ENCODE assay signal across 8 cellular contexts in genomic region chrX:52990011-52990631, GRCh38. TPM values are rescaled to one million over a fixed set of nuclear protein-coding genes. Genes with fewer than 3 reads are reported as not detected.
DNase-seq lines count a peak whose midpoint lies in the region; ATAC-seq, FAIRE-seq and TF ChIP-seq lines count a peak whose summit lies in the region.
"Not testable (repeated sequence)": the region's sequence is repeated elsewhere in the genome, so short reads cannot be mapped to it uniquely, and the experiment has no call there.

No MANE protein-coding gene starts in this region.

- DNase-seq in GM12892 (ENCODE audit: insufficient read length), result peak; percentile 50
- DNase-seq in NCI-H1092 treated with DMSO at 0.1 percent for 48 hours (lab: John Stamatoyannopoulos, UW), result peak; percentile 11
- peak; percentile 36 for DNase-seq in T-helper 9 cell
- DNase-seq in activated naive CD8-positive, alpha-beta T cell treated with anti-CD3 and anti-CD28 coated beads, Interleukin-2, amount 50 U/mL, for 16 hours (ENCODE audit: low read depth, low spot score), result peak; percentile 14
- DNase-seq in cardiac muscle cell (ENCODE audit: low read depth in 1 of 2, low spot score in 1 of 2), result peak; percentile 53 to 73
- peak; percentile 18 for DNase-seq in progenitor cell of endocrine pancreas (ENCODE audit: low spot score, unreplicated experiment)
- peak; percentile 36 to 43 for DNase-seq in uterus

- not testable (repeated sequence) for H3K4me3 ChIP-seq in cardiac muscle cell, uterus

- intact Hi-C loops in uterus (cut with DNase I; ENCODE audit: low total_unique reads), result not testable (repeated sequence)

- peak; percentile 86 for ATAC-seq in HG02610 (IDR thresholded peaks at IDR 0.05; ENCODE audit: unreplicated experiment)

- not testable (repeated sequence) for H3K9me3 Mint-ChIP-seq in progenitor cell of endocrine pancreas (ENCODE audit: low read depth)

- not testable (repeated sequence) for H3K27ac ChIP-seq in cardiac muscle cell
- peak overlapping the region in 1 of 2 donors; percentile 7 for H3K27ac ChIP-seq in uterus

- not testable (repeated sequence) for TF ChIP-seq POLR2A in GM12892 (IDR thresholded peaks at IDR 0.05; ENCODE audit: low read depth, low read length); uterus (IDR thresholded peaks at IDR 0.05)

- H3K27me3 Mint-ChIP-seq in progenitor cell of endocrine pancreas, result not testable (repeated sequence)

- not testable (repeated sequence) for H3K36me3 ChIP-seq in cardiac muscle cell, uterus

- not testable (repeated sequence) for H3K36me3 Mint-ChIP-seq in progenitor cell of endocrine pancreas (ENCODE audit: insufficient read depth)

- peak; percentile 100 for FAIRE-seq in GM12892 (lab: Jason Lieb, UNC)

- H3K4me1 Mint-ChIP-seq in progenitor cell of endocrine pancreas (ENCODE audit: low read depth), result not testable (repeated sequence)

- H3K4me1 ChIP-seq in cardiac muscle cell (ENCODE audit: low read depth); uterus: not testable (repeated sequence)

- H3K9me3 ChIP-seq in cardiac muscle cell (ENCODE audit: low read depth); uterus: not testable (repeated sequence)

- TF ChIP-seq CTCF in cardiac muscle cell (IDR thresholded peaks at IDR 0.05; ENCODE audit: low read depth, low read length), result peak; percentile 57
- TF ChIP-seq CTCF in progenitor cell of endocrine pancreas (IDR thresholded peaks at IDR 0.05; ENCODE audit: unreplicated experiment), result peak; percentile 56
- TF ChIP-seq CTCF in uterus (IDR thresholded peaks at IDR 0.05), result peak; percentile 31 to 52 (median 35)

- not testable (repeated sequence) for H3K27me3 ChIP-seq in cardiac muscle cell, uterus

- H3K27ac Mint-ChIP-seq in progenitor cell of endocrine pancreas, result not testable (repeated sequence)

- H3K4me3 Mint-ChIP-seq in progenitor cell of endocrine pancreas (ENCODE audit: low read depth), result not testable (repeated sequence)

RNA-seq across cellular contexts. Expression of gene FAM156A, which starts 31.8 kb away (rescaled TPM):
- 22.9 TPM for polyA plus RNA-seq in GM12892 (2012; ENCODE audit: missing spikeins)
- total RNA-seq in cardiac muscle cell, result 27.7 and 29.8 TPM in 2 replicates
- 24.7 and 38.3 TPM in 2 replicates for polyA plus RNA-seq in cardiac muscle cell
- total RNA-seq in progenitor cell of endocrine pancreas, result 22.0 and 27.2 TPM in 2 replicates
- 10 to 100 TPM; 12.9 to 89.1 (median 25.8) TPM for total RNA-seq in uterus

RNA-seq across cellular contexts. Expression of gene GPR173, which starts 58.5 kb away (rescaled TPM):
- not detected for polyA plus RNA-seq in GM12892 (2012; ENCODE audit: missing spikeins)
- total RNA-seq in cardiac muscle cell (4.8 and 12.6 TPM in 2 replicates), progenitor cell of endocrine pancreas (18.4 and 19.4 TPM in 2 replicates), uterus (1 to 10 TPM in 2 of 4 donors, under 1 TPM in 2; 0.51 to 9.2 (median 4.5) TPM)
- 3.6 and 3.8 TPM in 2 replicates for polyA plus RNA-seq in cardiac muscle cell

Comparison
In these comparisons a context has a peak if more than half of its experiments do, and no peak if none do; other contexts are left out.
1. DNase-seq: peak in every context shown above with its lines; median percentile 63 in cardiac muscle cell; 50 in GM12892; 40 in uterus; 36 in T-helper 9 cell; 18 in progenitor cell of endocrine pancreas; 14 in activated naive CD8-positive, alpha-beta T cell treated with anti-CD3 and anti-CD28 coated beads, Interleukin-2, amount 50 U/mL, for 16 hours; 11 in NCI-H1092 treated with DMSO at 0.1 percent for 48 hours.